23 cellular contexts compared by ENCODE assay signal in genomic region chr13:75938811-75939525, GRCh38.
A peak's percentile ranks its signal among the peaks of the same experiment; 100 is the strongest.
DNase-seq lines count a peak whose midpoint lies in the region; ATAC-seq and TF ChIP-seq lines count a peak whose summit lies in the region.
"Had no signal": no experiment of that assay in that cellular context is flagged by ENCODE, and none has a peak within 500 bp of the region (broad histone marks: within the 10 kb centered on the region; RNA-seq: fewer than 3 reads in every experiment).

No MANE protein-coding gene starts in this region.

- POLR2A ChIA-PET in A673 (lab: Charles Lee; ENCODE audit: low non-redundant PET), result interaction anchor here (0.7 kb wide), 1 partner anchor 161 kb away, joined by 3 read pairs; no protein-coding TSS in a partner anchor
- POLR2A ChIA-PET in CD8-positive, alpha-beta T cell (lab: Charles Lee), result no interaction called here

- H3K9me3 Mint-ChIP-seq in Calu3 (ENCODE audit: low read depth, unreplicated experiment), result no peaks in the 10 kb centered on the region
- no peaks in the 10 kb centered on the region for H3K9me3 Mint-ChIP-seq in CD8-positive, alpha-beta T cell

- no peak for ATAC-seq in CD8-positive, alpha-beta T cell
- ATAC-seq: lower lobe of right lung, Panc1, T-helper 17 cell, WTC11 had no signal

- BruUV-seq in A673 (replicated peaks; lab: Mats Ljungman, UMichigan) (no TSS peak), Calu3 (replicated peaks; lab: Mats Ljungman, UMichigan) (no TSS peak)

- in situ Hi-C loops in astrocyte of the cerebellum (cut with HindIII; ENCODE audit: low sequenced_read_pairs), result no loop called here

- H3K27ac ChIP-seq in A673 (ENCODE audit: low read depth, low read length, poor library complexity, severe bottlenecking) (no peak overlapping the region), ovary (no peak overlapping the region)
- H3K27ac ChIP-seq in CD8-positive, alpha-beta T cell (ENCODE audit: low read depth, low read length), result no peak overlapping the region
- H3K27ac ChIP-seq: lower lobe of right lung, SJCRH30, stomach, upper lobe of left lung had no signal

- CTCF ChIA-PET in A673 (lab: Charles Lee) (interaction anchor here (1.1 kb wide), 1 partner anchor 252 kb away, joined by 3 read pairs; no protein-coding TSS in a partner anchor), Calu3 (lab: Charles Lee) (no interaction called here)
- CTCF ChIA-PET in CD8-positive, alpha-beta T cell (lab: Charles Lee), result no interaction called here

- TF ChIP-seq CTCF in A673 (conservative IDR thresholded peaks at IDR 0.05; ENCODE audit: low read depth, low read length) (no peak), Calu3 (IDR thresholded peaks at IDR 0.05; ENCODE audit: unreplicated experiment) (no peak), astrocyte of the cerebellum (IDR thresholded peaks at IDR 0.05; ENCODE audit: low read depth, low read length, missing control alignments) (no peak), fibroblast of the aortic adventitia (IDR thresholded peaks at IDR 0.05; ENCODE audit: insufficient read depth, low read length) (no peak), ovary (IDR thresholded peaks at IDR 0.05) (no peak)
- TF ChIP-seq CTCF in CD8-positive, alpha-beta T cell (IDR thresholded peaks at IDR 0.05), result no peak

- no peak for TF ChIP-seq POLR2A in ovary (IDR thresholded peaks at IDR 0.05)

- H3K36me3 ChIP-seq in A673 (ENCODE audit: insufficient read depth, low read length, poor library complexity, severe bottlenecking) (no peaks in the 10 kb centered on the region), ovary (no peaks in the 10 kb centered on the region)
- no peaks in the 10 kb centered on the region for H3K36me3 ChIP-seq in CD8-positive, alpha-beta T cell (ENCODE audit: insufficient read depth, low read length)
- H3K36me3 ChIP-seq: lower lobe of right lung, SJCRH30, stomach, upper lobe of left lung had no signal

- intact Hi-C loops in A673 (cut with micrococcal nuclease; ENCODE audit: unreplicated experiment) (no loop called here), Calu3 (cut with micrococcal nuclease; ENCODE audit: unreplicated experiment) (no loop called here), ovary (cut with DNase I) (no loop called here)
- intact Hi-C loops in CD8-positive, alpha-beta T cell (cut with DNase I, micrococcal nuclease), result no loop called here

- DNase-seq in A673 (ENCODE audit: low spot score) (peak; percentile 69), Calu3 (no peak), astrocyte of the cerebellum (ENCODE audit: low read depth) (peak; percentile 13), fibroblast of the aortic adventitia (ENCODE audit: low read depth) (peak; percentile 61), foreskin melanocyte (no peak), T-helper 1 cell (no peak), ovary (no peak)
- no peak for DNase-seq in CD8-positive, alpha-beta T cell
- DNase-seq: activated CD4-positive, alpha-beta T cell treated with anti-CD3 and anti-CD28 coated beads, Interleukin-2, amount 50 U/mL, for 4 hours; activated gamma-delta T cell; effector CD4-positive, alpha-beta T cell; erythroblast; H9; lower lobe of right lung; NCI-H82; SJCRH30; stimulated activated CD4-positive, alpha-beta T cell treated with anti-CD3 and anti-CD28 coated beads, Interleukin-4, amount 100 ng/mL, for 1 hour; stomach; T-helper 17 cell; upper lobe of left lung had no signal

- WGBS in ovary, 3 donors, result 61 to 77% (median 70%) methylated on average over 2 of the region's 2 CpGs

- H3K4me3 ChIP-seq in A673 (ENCODE audit: low read depth, low read length, poor library complexity, severe bottlenecking) (no peak overlapping the region), astrocyte of the cerebellum (ENCODE audit: low read depth, low read length) (no peak overlapping the region), fibroblast of the aortic adventitia (ENCODE audit: low read depth, low read length) (no peak overlapping the region), ovary (no peak overlapping the region)
- no peak overlapping the region for H3K4me3 ChIP-seq in CD8-positive, alpha-beta T cell (ENCODE audit: low read depth, low read length)
- H3K4me3 ChIP-seq: lower lobe of right lung, SJCRH30, stomach, upper lobe of left lung had no signal

- H3K4me1 Mint-ChIP-seq in Calu3 (ENCODE audit: low read depth, unreplicated experiment), result peaks cover 6% of the 10 kb centered on the region
- no peaks in the 10 kb centered on the region for H3K4me1 Mint-ChIP-seq in CD8-positive, alpha-beta T cell (ENCODE audit: low read depth)
- H3K4me1 Mint-ChIP-seq: central memory CD8-positive, alpha-beta T cell; T-helper 17 cell had no signal

- H3K9me3 ChIP-seq in A673 (ENCODE audit: low read depth, low read length, poor library complexity, severe bottlenecking) (no peaks in the 10 kb centered on the region), ovary (no peaks in the 10 kb centered on the region)
- no peaks in the 10 kb centered on the region for H3K9me3 ChIP-seq in CD8-positive, alpha-beta T cell (ENCODE audit: low read length)
- H3K9me3 ChIP-seq: lower lobe of right lung, SJCRH30, stomach, upper lobe of left lung had no signal

- peaks cover 19% of the 10 kb centered on the region for H3K4me1 ChIP-seq in A673 (ENCODE audit: insufficient read depth, low read length, poor library complexity, severe bottlenecking)
- no peaks in the 10 kb centered on the region for H3K4me1 ChIP-seq in ovary (ENCODE audit: insufficient read depth)
- no peaks in the 10 kb centered on the region for H3K4me1 ChIP-seq in CD8-positive, alpha-beta T cell (ENCODE audit: insufficient read depth, low read length)
- H3K4me1 ChIP-seq: lower lobe of right lung, SJCRH30, upper lobe of left lung had no signal

- no peak overlapping the region for H3K4me3 Mint-ChIP-seq in Calu3 (ENCODE audit: low read depth, unreplicated experiment)
- H3K4me3 Mint-ChIP-seq in CD8-positive, alpha-beta T cell, result no peak overlapping the region
- H3K4me3 Mint-ChIP-seq: central memory CD8-positive, alpha-beta T cell; H9; T-helper 17 cell; WTC11 had no signal

- no peaks in the 10 kb centered on the region for H3K36me3 Mint-ChIP-seq in Calu3 (ENCODE audit: insufficient read depth, unreplicated experiment)
- no peaks in the 10 kb centered on the region for H3K36me3 Mint-ChIP-seq in CD8-positive, alpha-beta T cell
- H3K36me3 Mint-ChIP-seq: WTC11 had no signal

- H3K27me3 Mint-ChIP-seq in Calu3 (ENCODE audit: unreplicated experiment), result no peaks in the 10 kb centered on the region
- H3K27me3 Mint-ChIP-seq in CD8-positive, alpha-beta T cell (ENCODE audit: low read depth), result peaks cover 8% of the 10 kb centered on the region
- H3K27me3 Mint-ChIP-seq: T-helper 17 cell had no signal

- TF ChIP-seq EP300 in ovary (IDR thresholded peaks at IDR 0.05), result no peak

- H3K27me3 ChIP-seq in A673 (replicated peaks; ENCODE audit: insufficient read depth, low read depth, low read length, poor library complexity) (no peaks in the 10 kb centered on the region), ovary (no peaks in the 10 kb centered on the region)
- no peaks in the 10 kb centered on the region for H3K27me3 ChIP-seq in CD8-positive, alpha-beta T cell (ENCODE audit: insufficient read depth, low read length)
- H3K27me3 ChIP-seq: SJCRH30, stomach, upper lobe of left lung had no signal

- H3K27ac Mint-ChIP-seq in Calu3 (ENCODE audit: unreplicated experiment), result peak overlapping the region; percentile 34
- no peak overlapping the region for H3K27ac Mint-ChIP-seq in CD8-positive, alpha-beta T cell
- H3K27ac Mint-ChIP-seq: T-helper 17 cell, WTC11 had no signal

Comparison
In these comparisons a context has a peak if more than half of its experiments do, and no peak if none do; other contexts are left out.
1. DNase-seq: peak in A673 (single experiment), astrocyte of the cerebellum (single experiment) and fibroblast of the aortic adventitia (single experiment); none in Calu3 (single experiment), foreskin melanocyte (single experiment), T-helper 1 cell (0 of 5), ovary (0 of 5) and CD8-positive, alpha-beta T cell (0 of 7).